ENCODE assay signal across 8 cellular contexts in genomic region chr3:45210308-45211038, GRCh38. TPM values are rescaled to one million over a fixed set of nuclear protein-coding genes. Genes with fewer than 3 reads are reported as not detected.
DNase-seq lines count a peak whose midpoint lies in the region; ATAC-seq and TF ChIP-seq lines count a peak whose summit lies in the region.

No MANE protein-coding gene starts in this region.

- no peaks in the 10 kb centered on the region for H3K36me3 ChIP-seq in ascending aorta

- peak; percentile 4 for DNase-seq in DMS 273 treated with DMSO at 0.1 percent for 48 hours (lab: John Stamatoyannopoulos, UW)
- peak; percentile 15 to 17 for DNase-seq in Kasumi-1 (lab: John Stamatoyannopoulos, UW)
- peak; percentile 63 for DNase-seq in T1000 (lab: John Stamatoyannopoulos, UW)
- DNase-seq in ascending aorta (ENCODE audit: low spot score in 2 of 2) = peak; percentile 25 to 84
- peak; percentile 32 to 47 for DNase-seq in hippocampal formation (lab: John Stamatoyannopoulos, UW)
- peak; percentile 52 to 69 for DNase-seq in stimulated activated CD4-positive, alpha-beta T cell treated with anti-CD3 and anti-CD28 coated beads, Interleukin-12 subunit alpha, Interleukin-12 subunit beta, amount 100 ng/mL, for 24 hours (ENCODE audit: low read depth in 2 of 2)
- DNase-seq in coronary artery (ENCODE audit: low spot score) = no peak

- intact Hi-C loops in ascending aorta (cut with DNase I) = loop anchor here (1.0 kb wide), 1 partner anchor 169 kb away; no protein-coding TSS in a partner anchor

- no peak for ATAC-seq in GM21360 (IDR thresholded peaks at IDR 0.05; ENCODE audit: unreplicated experiment)

- H3K27ac ChIP-seq in ascending aorta (no peak overlapping the region), coronary artery (no peak overlapping the region)

- no peaks in the 10 kb centered on the region for H3K9me3 ChIP-seq in ascending aorta

- H3K27me3 ChIP-seq in ascending aorta = no peaks in the 10 kb centered on the region

- TF ChIP-seq CTCF in ascending aorta (IDR thresholded peaks at IDR 0.05) (peak; percentile 60 to 88 (median 80)), coronary artery (IDR thresholded peaks at IDR 0.05) (no peak)

- H3K4me3 ChIP-seq in ascending aorta = no peak overlapping the region
- no peak overlapping the region for H3K4me3 ChIP-seq in coronary artery

- H3K4me1 ChIP-seq in ascending aorta = no peaks in the 10 kb centered on the region

RNA-seq across cellular contexts. Expression of gene TMEM158, which starts 15.6 kb away (rescaled TPM):
- not detected for total RNA-seq in ascending aorta
